Comparison of ENCODE assay signal across 27 cellular contexts in genomic region chr9:101212661-101213060, GRCh38.
"Had no signal": no experiment of that assay in that cellular context is flagged by ENCODE, and none has a peak within 500 bp of the region (broad histone marks: within the 10 kb centered on the region; RNA-seq: fewer than 3 reads in every experiment).

No MANE protein-coding gene starts in this region.

- DNase-seq: activated CD4-positive, alpha-beta memory T cell treated with anti-CD3 and anti-CD28 coated beads, Interleukin-2, amount 10 ng/mL, durations not matched to agents 7 days and 5 days; activated CD4-positive, alpha-beta T cell treated with anti-CD3 and anti-CD28 coated beads for 1 hour; activated CD4-positive, alpha-beta T cell treated with anti-CD3 and anti-CD28 coated beads for 4 hours; activated CD4-positive, alpha-beta T cell treated with anti-CD3 and anti-CD28 coated beads, Interleukin-2, amount 10 ng/mL, durations not matched to agents 7 days and 5 days; activated CD4-positive, alpha-beta T cell treated with anti-CD3 and anti-CD28 coated beads, Interleukin-2, amount 50 U/mL, for 4 hours; activated CD4-positive, CD25-positive, alpha-beta regulatory T cell; activated CD8-positive, alpha-beta memory T cell treated with anti-CD3 and anti-CD28 coated beads, Interleukin-2, amount 50 U/mL, for 48 hours; activated gamma-delta T cell; activated naive CD4-positive, alpha-beta T cell; activated naive CD4-positive, alpha-beta T cell treated with anti-CD3 and anti-CD28 coated beads, Interleukin-2, amount 10 ng/mL, durations not matched to agents 7 days and 5 days; activated naive CD8-positive, alpha-beta T cell treated with anti-CD3 and anti-CD28 coated beads, Interleukin-2, amount 10 ng/mL, durations not matched to agents 7 days and 5 days; activated T-cell treated with anti-CD3 and anti-CD28 coated beads for 4 hours; activated T-cell treated with anti-CD3 and anti-CD28 coated beads, Interleukin-2, amount 50 U/mL, for 24 hours; activated T-cell treated with anti-CD3 and anti-CD28 coated beads, Interleukin-2, amount 50 U/mL, for 72 hours; central memory CD4-positive, alpha-beta T cell; cerebellar nuclear complex; colonic mucosa; effector memory CD4-positive, alpha-beta T cell; endodermal cell; foreskin fibroblast; head of caudate nucleus; T-helper 2 cell had no signal

- H3K27ac ChIP-seq: ascending aorta, breast epithelium, cardiac muscle cell, colonic mucosa had no signal

- H3K27me3 ChIP-seq: ascending aorta, breast epithelium, colonic mucosa had no signal

- H3K9me3 ChIP-seq: ascending aorta, breast epithelium, colonic mucosa had no signal

- ATAC-seq: activated naive CD4-positive, alpha-beta T cell treated with anti-CD3 and anti-CD28 coated beads, Interleukin-2, amount 50 U/mL, for 72 hours; activated T-cell treated with anti-CD3 and anti-CD28 coated beads, Interleukin-2, amount 50 U/mL, for 72 hours; esophagus mucosa had no signal

- H3K4me3 ChIP-seq: ascending aorta, breast epithelium, cardiac muscle cell, colonic mucosa had no signal

- H3K4me1 ChIP-seq: ascending aorta, breast epithelium, colonic mucosa had no signal

- H3K36me3 ChIP-seq: ascending aorta, breast epithelium, cardiac muscle cell, colonic mucosa had no signal
